1 cellular context compared by ENCODE assay signal in the genomic region with DNA sequence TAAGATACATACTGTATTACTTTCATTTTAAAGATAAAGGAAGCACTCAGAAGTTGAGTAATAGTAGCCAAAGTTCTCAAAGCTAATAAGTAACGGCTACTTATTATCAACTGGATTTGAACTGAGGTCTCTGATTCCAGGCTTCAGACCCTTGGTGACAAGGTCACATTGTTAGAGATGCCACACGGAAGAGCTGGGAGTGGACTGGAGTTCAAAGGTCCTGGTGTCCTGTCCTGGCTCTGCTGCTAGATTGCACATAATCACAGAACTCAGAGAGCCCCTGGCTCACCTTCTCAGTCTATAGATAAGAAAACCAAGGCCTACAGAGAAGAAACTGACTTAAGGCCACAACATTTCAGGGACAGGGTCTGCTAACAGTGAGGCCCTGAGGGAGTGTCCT.
TF ChIP-seq lines count a peak whose summit lies in the region.

No MANE protein-coding gene starts in this region.

TF ChIP-seq in IMR-90, 13 proteins besides CTCF, POLR2A, EP300 and RAD21 (continued from another document):
- TF ChIP-seq USF2 (IDR thresholded peaks at IDR 0.05; ENCODE audit: low read depth, low read length), result no peak
- no peak for TF ChIP-seq RFX5 (IDR thresholded peaks at IDR 0.05; ENCODE audit: low read depth, low read length)
- TF ChIP-seq MAFK (IDR thresholded peaks at IDR 0.05; ENCODE audit: low read depth, low read length), result no peak
- no peak for TF ChIP-seq CEBPB (IDR thresholded peaks at IDR 0.05; ENCODE audit: low read depth, low read length)
- no peak for TF ChIP-seq CHD1 (IDR thresholded peaks at IDR 0.05; ENCODE audit: low read depth, low read length)
- TF ChIP-seq MAZ (IDR thresholded peaks at IDR 0.05; ENCODE audit: borderline replicate concordance, low read depth, low read length), result no peak
